In genomic region chr6:24831771-24832718, GRCh38 we compare ENCODE assay signal across 12 cellular contexts. TPM values are rescaled to one million over a fixed set of nuclear protein-coding genes. Genes with fewer than 3 reads are reported as not detected.
DNase-seq lines count a peak whose midpoint lies in the region; ATAC-seq and TF ChIP-seq lines count a peak whose summit lies in the region.
"Had no signal": no experiment of that assay in that cellular context is flagged by ENCODE, and none has a peak within 500 bp of the region (broad histone marks: within the 10 kb centered on the region; RNA-seq: fewer than 3 reads in every experiment).

No MANE protein-coding gene starts in this region.

- ATAC-seq in CD4-positive, CD25-positive, alpha-beta regulatory T cell (ENCODE audit: low read depth in 2 of 2), result no peak
- no peak for ATAC-seq in PC-3
- no peak for ATAC-seq in GM21515 (IDR thresholded peaks at IDR 0.05; ENCODE audit: unreplicated experiment)

- no peaks in the 10 kb centered on the region for H3K4me1 ChIP-seq in CD4-positive, CD25-positive, alpha-beta regulatory T cell (ENCODE audit: control insufficient read depth, insufficient read depth, low read length, poor library complexity, severe bottlenecking)
- H3K4me1 ChIP-seq in PC-3 (ENCODE audit: insufficient read depth, low read length), result no peaks in the 10 kb centered on the region
- no peaks in the 10 kb centered on the region for H3K4me1 ChIP-seq in ascending aorta

- no peak overlapping the region for H3K9ac ChIP-seq in PC-3 (ENCODE audit: low read length)

- no peak overlapping the region for H3K4me3 ChIP-seq in CD4-positive, CD25-positive, alpha-beta regulatory T cell (ENCODE audit: low read depth, low read length)
- no peak overlapping the region for H3K4me3 ChIP-seq in PC-3 (ENCODE audit: low read length)
- H3K4me3 ChIP-seq in ascending aorta, result no peak overlapping the region

- no peak overlapping the region for H3K27ac ChIP-seq in CD4-positive, CD25-positive, alpha-beta regulatory T cell (ENCODE audit: insufficient read depth, low read length, poor library complexity, severe bottlenecking)
- no peak overlapping the region for H3K27ac ChIP-seq in PC-3 (ENCODE audit: low read length)
- H3K27ac ChIP-seq in ascending aorta, result no peak overlapping the region

- peaks cover 72% of the 10 kb centered on the region for H3K36me3 Mint-ChIP-seq in CD4-positive, CD25-positive, alpha-beta regulatory T cell
- H3K36me3 Mint-ChIP-seq in HFFc6 (ENCODE audit: low read depth), result no peaks in the 10 kb centered on the region; the same call in 1 of the 2 replicates
- no peaks in the 10 kb centered on the region for H3K36me3 Mint-ChIP-seq in chondrocyte (ENCODE audit: low read depth)
- no peaks in the 10 kb centered on the region for H3K36me3 Mint-ChIP-seq in osteocyte (ENCODE audit: unreplicated experiment)

- POLR2A ChIA-PET in PC-3 (lab: Charles Lee; ENCODE audit: unreplicated experiment), result no interaction called here

- H3K9me2 ChIP-seq in PC-3 (replicated peaks; ENCODE audit: low read length), result no peaks in the 10 kb centered on the region

- H3K27ac Mint-ChIP-seq in CD4-positive, CD25-positive, alpha-beta regulatory T cell, result peak overlapping the region in 2 of 3 donors; percentile 80 to 91
- no peak overlapping the region for H3K27ac Mint-ChIP-seq in HFFc6
- H3K27ac Mint-ChIP-seq in chondrocyte (ENCODE audit: unreplicated experiment), result peak overlapping the region; percentile 35
- H3K27ac Mint-ChIP-seq in osteocyte (ENCODE audit: unreplicated experiment), result peak overlapping the region; percentile 88

- no peaks in the 10 kb centered on the region for H3K79me2 ChIP-seq in PC-3 (ENCODE audit: low read length)

- no peaks in the 10 kb centered on the region for H4K20me1 ChIP-seq in PC-3 (ENCODE audit: low read length)

- intact Hi-C loops in PC-3 (cut with micrococcal nuclease), result no loop called here
- intact Hi-C loops in ascending aorta (cut with DNase I), result no loop called here

- peak overlapping the region in 2 of 4 donors; percentile 19 to 85 for H3K4me3 Mint-ChIP-seq in CD4-positive, CD25-positive, alpha-beta regulatory T cell
- no peak overlapping the region for H3K4me3 Mint-ChIP-seq in HFFc6
- H3K4me3 Mint-ChIP-seq in chondrocyte (ENCODE audit: unreplicated experiment), result no peak overlapping the region
- H3K4me3 Mint-ChIP-seq in osteocyte (ENCODE audit: unreplicated experiment), result peak overlapping the region; percentile 15

- no peaks in the 10 kb centered on the region for H3F3A ChIP-seq in PC-3 (ENCODE audit: low read length, unreplicated experiment)

- H3K9me3 Mint-ChIP-seq in CD4-positive, CD25-positive, alpha-beta regulatory T cell, result no peaks in the 10 kb centered on the region
- H3K9me3 Mint-ChIP-seq in HFFc6, result no peaks in the 10 kb centered on the region
- no peaks in the 10 kb centered on the region for H3K9me3 Mint-ChIP-seq in chondrocyte (ENCODE audit: low read depth)
- no peaks in the 10 kb centered on the region for H3K9me3 Mint-ChIP-seq in osteocyte (ENCODE audit: unreplicated experiment)

- TF ChIP-seq CTCF in HFFc6 (IDR thresholded peaks at IDR 0.05), result no peak
- no peak for TF ChIP-seq CTCF in chondrocyte (IDR thresholded peaks at IDR 0.05)
- TF ChIP-seq CTCF in osteocyte (IDR thresholded peaks at IDR 0.05), result no peak
- TF ChIP-seq CTCF in PC-3 (conservative IDR thresholded peaks at IDR 0.05; ENCODE audit: low read depth, low read length), result no peak
- TF ChIP-seq CTCF in ascending aorta (IDR thresholded peaks at IDR 0.05), result no peak

- no peak overlapping the region for H3K4me2 ChIP-seq in PC-3 (ENCODE audit: low read length)

- peaks cover 4 to 51% (median 34%) of the 10 kb centered on the region in 4 donors for H3K4me1 Mint-ChIP-seq in CD4-positive, CD25-positive, alpha-beta regulatory T cell
- peaks cover 23% of the 10 kb centered on the region for H3K4me1 Mint-ChIP-seq in HFFc6 (ENCODE audit: low read depth)
- peaks cover 21% of the 10 kb centered on the region for H3K4me1 Mint-ChIP-seq in chondrocyte (ENCODE audit: low read depth)
- H3K4me1 Mint-ChIP-seq in osteocyte (ENCODE audit: unreplicated experiment), result peaks cover 52% of the 10 kb centered on the region

- CTCF ChIA-PET in PC-3 (lab: Charles Lee), result no interaction called here

- DNase-seq in CD4-positive, CD25-positive, alpha-beta regulatory T cell, result no peak
- DNase-seq in HFFc6 (peak; percentile 8), chondrocyte (ENCODE audit: low spot score) (no peak), osteocyte (ENCODE audit: extremely low spot score, unreplicated experiment) (no peak), PC-3 (no peak), ascending aorta (ENCODE audit: low spot score in 2 of 2) (no peak)
- no peak for DNase-seq in activated CD8-positive, alpha-beta memory T cell treated with anti-CD3 and anti-CD28 coated beads for 24 hours
- DNase-seq: amygdala, islet precursor cell, NCI-H510A had no signal

- H2AFZ ChIP-seq in PC-3 (ENCODE audit: low read length), result no peak overlapping the region

- peaks cover 91% of the 10 kb centered on the region for H3K36me3 ChIP-seq in CD4-positive, CD25-positive, alpha-beta regulatory T cell (ENCODE audit: control insufficient read depth, insufficient read depth, low read length)
- H3K36me3 ChIP-seq in PC-3 (ENCODE audit: low read depth, low read length), result no peaks in the 10 kb centered on the region
- no peaks in the 10 kb centered on the region for H3K36me3 ChIP-seq in ascending aorta

- H3K27me3 ChIP-seq in CD4-positive, CD25-positive, alpha-beta regulatory T cell (ENCODE audit: control insufficient read depth, insufficient read depth, low read length), result no peaks in the 10 kb centered on the region
- H3K27me3 ChIP-seq in PC-3 (ENCODE audit: low read length), result no peaks in the 10 kb centered on the region
- no peaks in the 10 kb centered on the region for H3K27me3 ChIP-seq in ascending aorta

- H3K9me3 ChIP-seq in CD4-positive, CD25-positive, alpha-beta regulatory T cell (ENCODE audit: control insufficient read depth in 2 of 2, low read length in 2 of 2), result no peaks in the 10 kb centered on the region
- H3K9me3 ChIP-seq in PC-3 (ENCODE audit: low read length), result no peaks in the 10 kb centered on the region
- no peaks in the 10 kb centered on the region for H3K9me3 ChIP-seq in ascending aorta

- H3K27me3 Mint-ChIP-seq in CD4-positive, CD25-positive, alpha-beta regulatory T cell, result no peaks in the 10 kb centered on the region
- H3K27me3 Mint-ChIP-seq in HFFc6 (ENCODE audit: insufficient read depth) (peaks cover 21% of the 10 kb centered on the region), chondrocyte (ENCODE audit: low read depth) (no peaks in the 10 kb centered on the region), osteocyte (ENCODE audit: unreplicated experiment) (no peaks in the 10 kb centered on the region)

- no TSS peak for BruUV-seq in PC-3 (replicated peaks; lab: Mats Ljungman, UMichigan)

RNA-seq across cellular contexts. Expression of gene ARMH2, which starts 33.3 kb away (rescaled TPM):
- 1.8 TPM for total RNA-seq in CD4-positive, CD25-positive, alpha-beta regulatory T cell
- under 1 TPM in 2 of 4 donors, not detected in 2; 0.27 to 0.29 TPM for polyA plus RNA-seq in CD4-positive, CD25-positive, alpha-beta regulatory T cell
- total RNA-seq in HFFc6 (2021; fragmentation: NEBNext Ultra II Directional; extraction: Animal tissue kit (Norgen Biotek cat#: 25700)), result not detected
- not detected in 3 replicates for total RNA-seq in chondrocyte
- not detected in 2 replicates for total RNA-seq in osteocyte
- total RNA-seq in PC-3 (2014; rRNA removed), result not detected in 2 replicates
- not detected for total RNA-seq in ascending aorta
- total RNA-seq: myocyte had no signal

RNA-seq across cellular contexts. Expression of gene GMNN, which starts 57.3 kb away (rescaled TPM):
- total RNA-seq in CD4-positive, CD25-positive, alpha-beta regulatory T cell, result 28.3 TPM
- polyA plus RNA-seq in CD4-positive, CD25-positive, alpha-beta regulatory T cell, result 10 to 100 TPM in 3 of 4 donors, 1 to 10 TPM in 1; 9.1 to 13.6 (median 11.4) TPM
- total RNA-seq in HFFc6 (2021; fragmentation: NEBNext Ultra II Directional; extraction: Animal tissue kit (Norgen Biotek cat#: 25700)), result 10 to 100 TPM; 17.2 to 33.3 (median 27.4) TPM
- total RNA-seq in chondrocyte (13.6 to 22.9 TPM (median 13.8 TPM) in 3 replicates), osteocyte (25.3 and 26.4 TPM in 2 replicates), PC-3 (2014; rRNA removed) (44.6 and 57.4 TPM in 2 replicates), ascending aorta (8.1 TPM)
